In the genomic region with DNA sequence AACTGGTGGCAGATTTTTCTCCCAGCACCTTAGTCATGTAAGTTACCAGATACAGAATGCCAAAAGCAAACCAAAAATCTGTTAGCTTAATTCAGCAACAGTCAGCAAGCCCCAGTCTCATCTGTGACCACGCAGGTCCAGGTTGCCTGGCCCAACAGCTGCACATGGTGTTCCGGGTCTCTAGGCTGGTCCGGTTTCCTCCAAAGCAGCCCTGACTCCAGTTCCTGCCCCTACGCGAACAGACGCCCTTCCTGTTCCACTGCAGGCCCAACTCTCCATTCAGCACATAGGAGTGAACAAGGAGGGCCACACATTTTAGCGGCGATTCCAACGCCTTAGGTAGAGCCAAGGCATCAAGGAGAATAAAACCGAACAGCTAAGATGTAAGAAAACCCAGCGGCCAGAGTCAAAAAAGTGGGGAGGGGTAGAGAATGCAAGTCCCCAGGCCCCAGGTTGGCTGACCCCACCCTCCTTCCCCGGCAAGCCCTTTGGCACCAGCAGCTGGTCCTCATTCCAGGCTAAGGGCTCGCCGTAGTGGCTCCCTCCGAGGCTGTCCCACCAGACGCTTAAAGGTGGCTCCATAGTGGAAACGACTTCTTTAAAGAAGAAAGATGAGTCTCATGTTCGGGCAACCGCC, we compare ENCODE assay signal across 1 cellular context.
TF ChIP-seq lines count a peak whose summit lies in the region.

No MANE protein-coding gene starts in this region.

TF ChIP-seq in GM23338, 12 proteins besides CTCF, POLR2A, EP300 and RAD21 (continued from another document):
- TF ChIP-seq, protein P1, sequence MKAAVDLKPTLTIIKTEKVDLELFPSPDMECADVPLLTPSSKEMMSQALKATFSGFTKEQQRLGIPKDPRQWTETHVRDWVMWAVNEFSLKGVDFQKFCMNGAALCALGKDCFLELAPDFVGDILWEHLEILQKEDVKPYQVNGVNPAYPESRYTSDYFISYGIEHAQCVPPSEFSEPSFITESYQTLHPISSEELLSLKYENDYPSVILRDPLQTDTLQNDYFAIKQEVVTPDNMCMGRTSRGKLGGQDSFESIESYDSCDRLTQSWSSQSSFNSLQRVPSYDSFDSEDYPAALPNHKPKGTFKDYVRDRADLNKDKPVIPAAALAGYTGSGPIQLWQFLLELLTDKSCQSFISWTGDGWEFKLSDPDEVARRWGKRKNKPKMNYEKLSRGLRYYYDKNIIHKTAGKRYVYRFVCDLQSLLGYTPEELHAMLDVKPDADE (IDR thresholded peaks at IDR 0.05): no peak
- TF ChIP-seq JUNB (IDR thresholded peaks at IDR 0.05; ENCODE audit: unreplicated experiment): no peak
- no peak for TF ChIP-seq POLR2AphosphoS5 (IDR thresholded peaks at IDR 0.05; ENCODE audit: low read depth)
- TF ChIP-seq EZH2 (IDR thresholded peaks at IDR 0.05; ENCODE audit: low read depth, unreplicated experiment): no peak
- TF ChIP-seq ZNF114 (CRISPR knock-in tag; IDR thresholded peaks at IDR 0.05): no peak
- no peak for TF ChIP-seq REST (IDR thresholded peaks at IDR 0.05; ENCODE audit: unreplicated experiment)
- TF ChIP-seq ZNF331 (CRISPR knock-in tag; IDR thresholded peaks at IDR 0.05; ENCODE audit: low read depth): no peak
- TF ChIP-seq CREB1 (CRISPR knock-in tag; IDR thresholded peaks at IDR 0.05; ENCODE audit: low read depth): no peak
- TF ChIP-seq STAT1 (IDR thresholded peaks at IDR 0.05; ENCODE audit: unreplicated experiment): no peak
- TF ChIP-seq NANOG (IDR thresholded peaks at IDR 0.05; ENCODE audit: borderline replicate concordance): no peak
TF ChIP-seq in GM23338: peak in this region for 0.
